8 cellular contexts compared by ENCODE assay signal in the genomic region with DNA sequence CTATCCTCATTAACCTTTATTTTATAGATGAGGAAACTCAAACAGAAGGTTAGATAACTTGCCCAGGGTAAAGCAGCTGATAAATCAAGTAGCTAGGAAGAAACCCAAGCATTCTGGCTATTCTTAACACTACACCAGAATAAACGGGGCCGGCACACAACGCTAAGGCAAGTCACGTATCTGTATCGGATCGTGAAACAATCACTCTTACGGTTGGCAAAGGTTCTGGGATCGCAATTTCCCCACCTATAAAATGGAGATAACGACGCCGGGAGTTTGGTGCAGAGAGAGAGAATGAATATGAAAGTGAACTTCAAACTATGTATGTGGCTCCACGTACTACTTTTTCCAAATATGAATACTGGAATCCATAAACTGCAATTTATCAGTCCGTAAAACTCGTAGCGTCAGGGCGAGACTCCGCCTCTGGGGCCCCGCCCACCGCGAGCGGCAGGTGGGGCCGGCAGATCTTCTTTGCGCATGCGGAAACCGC. TPM values are rescaled to one million over a fixed set of nuclear protein-coding genes. Genes with fewer than 3 reads are reported as not detected.
A peak's percentile ranks its signal among the peaks of the same experiment; 100 is the strongest.
DNase-seq lines count a peak whose midpoint lies in the region; ATAC-seq and TF ChIP-seq lines count a peak whose summit lies in the region.

No MANE protein-coding gene starts in this region.

- CTCF ChIA-PET in activated CD8-positive, alpha-beta T cell treated with anti-CD3 and anti-CD28 coated beads for 36 hours (lab: Charles Lee): interaction anchor here (1.3 to 2.5 kb wide), 4 partner anchors 13 to 98 kb away, joined by 3 to 11 read pairs (median 4); partner anchors contain the start of genes DBR1 and DZIP1L

- H3K4me1 ChIP-seq in mucosa of descending colon (ENCODE audit: low read depth): peaks cover 19% of the 10 kb centered on the region

- POLR2A ChIA-PET in activated CD8-positive, alpha-beta T cell treated with anti-CD3 and anti-CD28 coated beads for 36 hours (lab: Charles Lee): interaction anchor here (0.8 to 4.4 kb wide), 5 partner anchors 13 to 177 kb away, joined by 3 to 46 read pairs (median 4); partner anchors contain the start of gene DBR1

- peak overlapping the region; percentile 98 for H3K27ac Mint-ChIP-seq in activated CD8-positive, alpha-beta T cell treated with anti-CD3 and anti-CD28 coated beads for 36 hours
- peak overlapping the region; percentile 98 for H3K27ac Mint-ChIP-seq in endothelial cell (ENCODE audit: unreplicated experiment)

- peaks cover 15% of the 10 kb centered on the region for H3K36me3 Mint-ChIP-seq in activated CD8-positive, alpha-beta T cell treated with anti-CD3 and anti-CD28 coated beads for 36 hours (ENCODE audit: low read depth)
- no peaks in the 10 kb centered on the region for H3K36me3 Mint-ChIP-seq in endothelial cell (ENCODE audit: low read depth, unreplicated experiment)

- DNase-seq in AG08396 (ENCODE audit: low spot score): peak; percentile 98
- peak; percentile 72 for DNase-seq in NCI-H510A treated with DMSO at 0.1 percent for 48 hours (lab: John Stamatoyannopoulos, UW)
- DNase-seq in activated CD8-positive, alpha-beta T cell treated with anti-CD3 and anti-CD28 coated beads for 36 hours: peak; percentile 93
- peak; percentile 84 for DNase-seq in endothelial cell (ENCODE audit: low spot score)
- DNase-seq in mucosa of descending colon: peak; percentile 94 to 95 (median 95)
- peak; percentile 70 to 78 for DNase-seq in stimulated activated CD8-positive, alpha-beta memory T cell treated with anti-CD3 and anti-CD28 coated beads, Interleukin-4, amount 100 ng/mL, for 4 hours (ENCODE audit: low read depth in 2 of 2, low spot score in 1 of 2)

- no peaks in the 10 kb centered on the region for H3K36me3 ChIP-seq in mucosa of descending colon (ENCODE audit: low read depth)

- intact Hi-C loops in activated CD8-positive, alpha-beta T cell treated with anti-CD3 and anti-CD28 coated beads for 36 hours (cut with micrococcal nuclease): loop anchor here (5.0 to 10.0 kb wide), 2 partner anchors 48 to 140 kb away; partner anchors contain the start of gene NME9
- intact Hi-C loops in mucosa of descending colon (cut with DNase I, micrococcal nuclease): no loop called here

- no peaks in the 10 kb centered on the region for H3K9me3 ChIP-seq in mucosa of descending colon

- H3K4me3 Mint-ChIP-seq in activated CD8-positive, alpha-beta T cell treated with anti-CD3 and anti-CD28 coated beads for 36 hours: peak overlapping the region; percentile 86
- H3K4me3 Mint-ChIP-seq in endothelial cell (ENCODE audit: unreplicated experiment): peak overlapping the region; percentile 96

- H3K27me3 Mint-ChIP-seq in activated CD8-positive, alpha-beta T cell treated with anti-CD3 and anti-CD28 coated beads for 36 hours: peaks cover 3% of the 10 kb centered on the region
- peaks cover 3% of the 10 kb centered on the region for H3K27me3 Mint-ChIP-seq in endothelial cell (ENCODE audit: unreplicated experiment)

- H3K4me3 ChIP-seq in mucosa of descending colon: peak overlapping the region; percentile 99

- no peak for TF ChIP-seq CTCF in activated CD8-positive, alpha-beta T cell treated with anti-CD3 and anti-CD28 coated beads for 36 hours (IDR thresholded peaks at IDR 0.05)
- no peak for TF ChIP-seq CTCF in endothelial cell (IDR thresholded peaks at IDR 0.05; ENCODE audit: unreplicated experiment)
- TF ChIP-seq CTCF in mucosa of descending colon (IDR thresholded peaks at IDR 0.05): no peak

- peaks cover 31% of the 10 kb centered on the region for H3K4me1 Mint-ChIP-seq in activated CD8-positive, alpha-beta T cell treated with anti-CD3 and anti-CD28 coated beads for 36 hours (ENCODE audit: low read depth)
- H3K4me1 Mint-ChIP-seq in endothelial cell (ENCODE audit: unreplicated experiment): peaks cover 7% of the 10 kb centered on the region

- H3K9me3 Mint-ChIP-seq in activated CD8-positive, alpha-beta T cell treated with anti-CD3 and anti-CD28 coated beads for 36 hours: no peaks in the 10 kb centered on the region
- no peaks in the 10 kb centered on the region for H3K9me3 Mint-ChIP-seq in endothelial cell (ENCODE audit: unreplicated experiment)

- ATAC-seq in GM18907 (IDR thresholded peaks at IDR 0.05; ENCODE audit: unreplicated experiment): peak; percentile 92
- ATAC-seq in HG03159 (IDR thresholded peaks at IDR 0.05; ENCODE audit: unreplicated experiment): peak; percentile 31
- ATAC-seq in activated CD8-positive, alpha-beta T cell treated with anti-CD3 and anti-CD28 coated beads for 36 hours: peak; percentile 96
- peak; percentile 98 for ATAC-seq in mucosa of descending colon

RNA-seq across cellular contexts. Expression of gene ARMC8, which starts 0.3 kb away (rescaled TPM):
- total RNA-seq in activated CD8-positive, alpha-beta T cell treated with anti-CD3 and anti-CD28 coated beads for 36 hours: 10 to 100 TPM; 48.1 to 51.4 TPM
- total RNA-seq in endothelial cell (ENCODE audit: unreplicated experiment) (39.6 TPM), mucosa of descending colon (10 to 100 TPM; 33.5 to 50.7 (median 48.0) TPM)

RNA-seq across cellular contexts. Expression of gene DBR1, which starts 12.1 kb away (rescaled TPM):
- 10 to 100 TPM; 21.2 to 22.7 TPM for total RNA-seq in activated CD8-positive, alpha-beta T cell treated with anti-CD3 and anti-CD28 coated beads for 36 hours
- total RNA-seq in endothelial cell (ENCODE audit: unreplicated experiment) (15.7 TPM), mucosa of descending colon (10 to 100 TPM; 10.5 to 11.6 (median 11.6) TPM)

RNA-seq across cellular contexts. Expression of gene A4GNT, which starts 54.7 kb away (rescaled TPM):
- not detected for total RNA-seq in activated CD8-positive, alpha-beta T cell treated with anti-CD3 and anti-CD28 coated beads for 36 hours
- total RNA-seq in endothelial cell (ENCODE audit: unreplicated experiment) (not detected), mucosa of descending colon (not detected)

Comparison
In these comparisons a context has a peak if more than half of its experiments do, and no peak if none do; other contexts are left out.
1. Peak in every context shown above with its lines: DNase-seq, ATAC-seq and H3K4me3 ChIP-seq.
2. ATAC-seq: peak in every context shown above with its lines; median percentile 98 in mucosa of descending colon; 96 in activated CD8-positive, alpha-beta T cell treated with anti-CD3 and anti-CD28 coated beads for 36 hours; 92 in GM18907; 31 in HG03159.